ENCODE assay signal across 23 cellular contexts in genomic region chr4:109662786-109663185, GRCh38.
"Had no signal": no experiment of that assay in that cellular context is flagged by ENCODE, and none has a peak within 500 bp of the region (broad histone marks: within the 10 kb centered on the region; RNA-seq: fewer than 3 reads in every experiment).

No MANE protein-coding gene starts in this region.

- ATAC-seq: heart right ventricle, left colon, mucosa of descending colon, upper lobe of right lung had no signal

- H3K27ac Mint-ChIP-seq: activated B cell treated with CpG ODN at 0.5 μM for 24 hours; activated CD4-positive, alpha-beta memory T cell treated with anti-CD3 and anti-CD28 coated beads for 36 hours; activated naive CD8-positive, alpha-beta T cell treated with anti-CD3 and anti-CD28 coated beads for 36 hours; activated T-helper 1 cell treated with anti-CD3 and anti-CD28 coated beads, Interleukin-12 subunit alpha, Interleukin-12 subunit beta, Interleukin-2, Interleukin-4 antibody, amounts not matched to agents 30 ng/mL and 10 ng/mL and 1 ng/mL, durations not matched to agents 14 hours and 24 hours and 36 hours; endodermal cell; T-helper 1 cell treated with Interleukin-12 subunit alpha and Interleukin-12 subunit beta and Interleukin-4 antibody, amounts not matched to agents 30 μg/mL and 1 μg/mL, for 36 hours had no signal

- H3K4me1 Mint-ChIP-seq: activated B cell treated with CpG ODN at 0.5 μM for 24 hours, endodermal cell had no signal

- H3K4me3 Mint-ChIP-seq: activated B cell treated with CpG ODN at 0.5 μM for 24 hours; activated CD4-positive, alpha-beta memory T cell treated with anti-CD3 and anti-CD28 coated beads for 36 hours; activated naive CD8-positive, alpha-beta T cell treated with anti-CD3 and anti-CD28 coated beads for 36 hours; activated T-helper 1 cell treated with anti-CD3 and anti-CD28 coated beads, Interleukin-12 subunit alpha, Interleukin-12 subunit beta, Interleukin-2, Interleukin-4 antibody, amounts not matched to agents 30 ng/mL and 10 ng/mL and 1 ng/mL, durations not matched to agents 14 hours and 24 hours and 36 hours; endodermal cell; T-helper 1 cell treated with Interleukin-12 subunit alpha and Interleukin-12 subunit beta and Interleukin-4 antibody, amounts not matched to agents 30 μg/mL and 1 μg/mL, for 36 hours had no signal

- DNase-seq: activated B cell treated with CpG ODN at 0.5 μM for 24 hours; activated CD4-positive, alpha-beta memory T cell treated with anti-CD3 and anti-CD28 coated beads for 36 hours; activated CD4-positive, alpha-beta T cell treated with anti-CD3 and anti-CD28 coated beads for 4 hours; activated gamma-delta T cell treated with Interleukin-2 at 50 U/mL for 16 hours; activated naive CD8-positive, alpha-beta T cell treated with anti-CD3 and anti-CD28 coated beads for 36 hours; cerebellar nuclear complex; endodermal cell; esophagus squamous epithelium; heart right ventricle; left colon; mesenchymal stem cell; mucosa of descending colon; ovary; stimulated activated CD4-positive, alpha-beta T cell treated with anti-CD3 and anti-CD28 coated beads, Interleukin-4, amount 100 ng/mL, for 24 hours; stimulated activated naive CD4-positive, alpha-beta T cell treated with Interleukin-2 at 50 U/mL for 16 hours; T1000; thyroid gland; upper lobe of right lung had no signal

- H3K27me3 ChIP-seq: esophagus squamous epithelium, heart right ventricle, ovary, right atrium auricular region, thyroid gland, upper lobe of right lung had no signal

- H3K4me1 ChIP-seq: esophagus squamous epithelium, prostate gland, thyroid gland, upper lobe of right lung had no signal

- H3K9me3 Mint-ChIP-seq: activated B cell treated with CpG ODN at 0.5 μM for 24 hours; activated CD4-positive, alpha-beta memory T cell treated with anti-CD3 and anti-CD28 coated beads for 36 hours; activated naive CD8-positive, alpha-beta T cell treated with anti-CD3 and anti-CD28 coated beads for 36 hours; activated T-helper 1 cell treated with anti-CD3 and anti-CD28 coated beads, Interleukin-12 subunit alpha, Interleukin-12 subunit beta, Interleukin-2, Interleukin-4 antibody, amounts not matched to agents 30 ng/mL and 10 ng/mL and 1 ng/mL, durations not matched to agents 14 hours and 24 hours and 36 hours; endodermal cell; T-helper 1 cell treated with Interleukin-12 subunit alpha and Interleukin-12 subunit beta and Interleukin-4 antibody, amounts not matched to agents 30 μg/mL and 1 μg/mL, for 36 hours had no signal

- H3K4me3 ChIP-seq: coronary artery, esophagus squamous epithelium, heart right ventricle, mucosa of descending colon, ovary, prostate gland, right atrium auricular region, thyroid gland, upper lobe of right lung had no signal

- H3K27ac ChIP-seq: coronary artery, esophagus squamous epithelium, heart right ventricle, ovary, prostate gland, right atrium auricular region, thyroid gland, upper lobe of right lung had no signal

- H3K36me3 ChIP-seq: ovary, prostate gland, right atrium auricular region, thyroid gland, upper lobe of right lung had no signal

- H3K27me3 Mint-ChIP-seq: activated B cell treated with CpG ODN at 0.5 μM for 24 hours; activated CD4-positive, alpha-beta memory T cell treated with anti-CD3 and anti-CD28 coated beads for 36 hours; activated naive CD8-positive, alpha-beta T cell treated with anti-CD3 and anti-CD28 coated beads for 36 hours had no signal

- H3K9me3 ChIP-seq: esophagus squamous epithelium, heart right ventricle, mucosa of descending colon, ovary, prostate gland, right atrium auricular region, thyroid gland, upper lobe of right lung had no signal
